Comparison of ENCODE assay signal across 23 cellular contexts in genomic region chr13:35514166-35514565, GRCh38. TPM values are rescaled to one million over a fixed set of nuclear protein-coding genes. Genes with fewer than 3 reads are reported as not detected.
"Had no signal": no experiment of that assay in that cellular context is flagged by ENCODE, and none has a peak within 500 bp of the region (broad histone marks: within the 10 kb centered on the region; RNA-seq: fewer than 3 reads in every experiment).

No MANE protein-coding gene starts in this region.

- H3K27ac Mint-ChIP-seq: activated T-cell treated with anti-CD3 and anti-CD28 coated beads, Interleukin-2, amount 50 U/mL, for 72 hours; nephron had no signal

- H3K9me3 Mint-ChIP-seq: activated T-cell treated with anti-CD3 and anti-CD28 coated beads, Interleukin-2, amount 50 U/mL, for 72 hours; nephron had no signal

- DNase-seq: activated CD4-positive, alpha-beta T cell treated with anti-CD3 and anti-CD28 coated beads for 1 hour; activated CD4-positive, alpha-beta T cell treated with anti-CD3 and anti-CD28 coated beads, Interleukin-2, amount 50 U/mL, for 4 hours; activated effector memory CD4-positive, alpha-beta T cell treated with anti-CD3 and anti-CD28 coated beads, Interleukin-2, amount 50 U/mL, for 16 hours; activated naive CD4-positive, alpha-beta T cell treated with anti-CD3 and anti-CD28 coated beads, Interleukin-2, amount 50 U/mL, for 16 hours; activated T-cell treated with anti-CD3 and anti-CD28 coated beads, Interleukin-2, amount 50 U/mL, for 72 hours; effector CD8-positive, alpha-beta T cell; heart right ventricle; left lung; midbrain; nucleus accumbens; stimulated activated CD4-positive, alpha-beta T cell treated with anti-CD3 and anti-CD28 coated beads, Interleukin-12 subunit alpha, Interleukin-12 subunit beta, amount 100 ng/mL, for 4 hours; stimulated activated CD4-positive, alpha-beta T cell treated with anti-CD3 and anti-CD28 coated beads, Interleukin-1b, Interleukin-23, amount 100 ng/mL, for 48 hours; stimulated activated naive CD4-positive, alpha-beta T cell treated with Interleukin-2 at 50 U/mL for 16 hours; thyroid gland; WERI-Rb-1 had no signal

- ATAC-seq: activated T-cell treated with anti-CD3 and anti-CD28 coated beads, Interleukin-2, amount 50 U/mL, for 72 hours; esophagus mucosa; gastroesophageal sphincter; heart right ventricle; left lung had no signal

- H3K4me3 Mint-ChIP-seq: activated T-cell treated with anti-CD3 and anti-CD28 coated beads, Interleukin-2, amount 50 U/mL, for 72 hours; nephron had no signal

RNA-seq across cellular contexts. Expression of gene MAB21L1, which starts 37.7 kb away (rescaled TPM):
- total RNA-seq: activated CD8-positive, alpha-beta memory T cell treated with anti-CD3 and anti-CD28 coated beads for 36 hours; activated T-cell treated with anti-CD3 and anti-CD28 coated beads, Interleukin-2, amount 50 U/mL, for 72 hours; ascending aorta; kidney epithelial cell; lung microvascular endothelial cell; renal cortical epithelial cell had no signal
